ENCODE assay signal across 8 cellular contexts in the genomic region with DNA sequence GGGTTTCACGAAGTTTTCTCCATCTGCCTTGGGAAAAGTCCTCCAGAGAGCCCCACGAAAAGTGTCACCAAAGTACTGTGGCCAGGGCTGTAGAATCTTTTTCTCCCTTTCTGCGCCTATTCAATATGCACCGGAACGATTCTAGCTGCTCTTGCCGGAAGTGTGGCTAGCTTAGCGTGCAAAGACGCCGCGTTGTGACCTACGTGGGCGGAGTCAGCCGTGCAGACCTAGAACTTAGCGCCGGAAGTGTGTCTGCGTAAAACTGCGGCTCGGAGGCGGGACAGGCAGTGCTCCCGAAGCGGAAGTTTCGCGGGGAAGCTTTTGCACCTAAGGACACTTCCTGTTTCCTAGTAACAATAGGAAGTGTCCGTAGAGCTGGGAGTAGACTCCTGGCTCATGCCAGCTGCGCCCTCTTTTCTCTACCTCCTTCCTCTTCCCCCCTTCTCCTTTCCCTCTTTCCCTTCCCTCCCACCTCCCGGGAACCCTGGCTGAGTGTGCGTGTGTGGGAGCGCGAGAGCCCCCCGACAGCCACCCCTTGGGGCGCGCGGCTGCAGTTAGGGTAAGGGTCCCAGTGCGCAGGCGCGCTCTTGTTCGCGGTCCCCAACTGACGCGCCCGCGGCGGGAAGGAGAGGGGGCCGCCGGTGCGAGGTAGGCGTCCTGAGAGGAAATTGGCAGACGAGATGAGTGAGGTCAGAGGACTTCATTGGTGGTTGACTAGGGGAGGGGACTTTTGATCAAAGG. TPM values are rescaled to one million over a fixed set of nuclear protein-coding genes. Genes with fewer than 3 reads are reported as not detected.
DNase-seq lines count a peak whose midpoint lies in the region; ATAC-seq, FAIRE-seq and TF ChIP-seq lines count a peak whose summit lies in the region.

A gene with protein sequence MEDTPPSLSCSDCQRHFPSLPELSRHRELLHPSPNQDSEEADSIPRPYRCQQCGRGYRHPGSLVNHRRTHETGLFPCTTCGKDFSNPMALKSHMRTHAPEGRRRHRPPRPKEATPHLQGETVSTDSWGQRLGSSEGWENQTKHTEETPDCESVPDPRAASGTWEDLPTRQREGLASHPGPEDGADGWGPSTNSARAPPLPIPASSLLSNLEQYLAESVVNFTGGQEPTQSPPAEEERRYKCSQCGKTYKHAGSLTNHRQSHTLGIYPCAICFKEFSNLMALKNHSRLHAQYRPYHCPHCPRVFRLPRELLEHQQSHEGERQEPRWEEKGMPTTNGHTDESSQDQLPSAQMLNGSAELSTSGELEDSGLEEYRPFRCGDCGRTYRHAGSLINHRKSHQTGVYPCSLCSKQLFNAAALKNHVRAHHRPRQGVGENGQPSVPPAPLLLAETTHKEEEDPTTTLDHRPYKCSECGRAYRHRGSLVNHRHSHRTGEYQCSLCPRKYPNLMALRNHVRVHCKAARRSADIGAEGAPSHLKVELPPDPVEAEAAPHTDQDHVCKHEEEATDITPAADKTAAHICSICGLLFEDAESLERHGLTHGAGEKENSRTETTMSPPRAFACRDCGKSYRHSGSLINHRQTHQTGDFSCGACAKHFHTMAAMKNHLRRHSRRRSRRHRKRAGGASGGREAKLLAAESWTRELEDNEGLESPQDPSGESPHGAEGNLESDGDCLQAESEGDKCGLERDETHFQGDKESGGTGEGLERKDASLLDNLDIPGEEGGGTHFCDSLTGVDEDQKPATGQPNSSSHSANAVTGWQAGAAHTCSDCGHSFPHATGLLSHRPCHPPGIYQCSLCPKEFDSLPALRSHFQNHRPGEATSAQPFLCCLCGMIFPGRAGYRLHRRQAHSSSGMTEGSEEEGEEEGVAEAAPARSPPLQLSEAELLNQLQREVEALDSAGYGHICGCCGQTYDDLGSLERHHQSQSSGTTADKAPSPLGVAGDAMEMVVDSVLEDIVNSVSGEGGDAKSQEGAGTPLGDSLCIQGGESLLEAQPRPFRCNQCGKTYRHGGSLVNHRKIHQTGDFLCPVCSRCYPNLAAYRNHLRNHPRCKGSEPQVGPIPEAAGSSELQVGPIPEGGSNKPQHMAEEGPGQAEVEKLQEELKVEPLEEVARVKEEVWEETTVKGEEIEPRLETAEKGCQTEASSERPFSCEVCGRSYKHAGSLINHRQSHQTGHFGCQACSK (N-terminal part only) (plus strand): TSS at position 350 of the 741 bp plus-strand sequence. CDS start 1,903 bp downstream, outside the sequence.
A gene (minus strand): TSS at position 168 of the 741 bp plus-strand sequence. CDS start 9,781 bp downstream, outside the sequence.

- in situ Hi-C loops in mammary epithelial cell (cut with MboI; ENCODE audit: low sequenced_read_pairs in 2 of 2): loop anchor here (10.0 kb wide), 1 partner anchor 79 kb away; no protein-coding TSS in a partner anchor

- TF ChIP-seq CTCF in AG04449 (IDR thresholded peaks at IDR 0.05; ENCODE audit: insufficient read depth, low read length, missing control alignments) (no peak), WERI-Rb-1 (IDR thresholded peaks at IDR 0.05; ENCODE audit: low read depth, low read length) (no peak), mammary epithelial cell (conservative IDR thresholded peaks at IDR 0.05 in 1 of 2, IDR thresholded peaks at IDR 0.05 in 1 of 2; ENCODE audit: extremely low read depth in 1 of 2, insufficient read depth in 1 of 2, low read depth in 1 of 2, low read length in 2 of 2) (no peak)

- no TSS peak for BruUV-seq in mammary epithelial cell (replicated peaks; lab: Mats Ljungman, UMichigan)

- peak within 1 kb of the TSS; percentile 88 for H2AFZ ChIP-seq in mammary epithelial cell (ENCODE audit: low read depth, low read length)

- H3K27ac ChIP-seq in WERI-Rb-1: peak within 1 kb of the TSS; percentile 96
- peak within 1 kb of the TSS; percentile 73 for H3K27ac ChIP-seq in mammary epithelial cell (ENCODE audit: insufficient read depth, low read depth, low read length)
- peak within 1 kb of the TSS; percentile 87 to 98 for H3K27ac ChIP-seq in small intestine (ENCODE audit: low read depth in 1 of 2, low read length in 1 of 2)

- WGBS in mammary epithelial cell (ENCODE audit: low coverage, missing lambda C conversion rate): 1% methylated on average over 27 of the region's 48 CpGs
- 0 to 1% (median 0%) methylated on average over 48 of the region's 48 CpGs for WGBS in small intestine, 3 donors

- CTCF ChIA-PET in AG04449 (lab: Yijun Ruan, JAX): interaction anchor here (0.6 to 4.2 kb wide), 5 partner anchors 19 to 794 kb away, joined by 3 to 40 read pairs (median 4); a partner anchor contains a TSS
- CTCF ChIA-PET in mammary epithelial cell (lab: Charles Lee; ENCODE audit: low non-redundant PET): interaction anchor here (0.6 kb wide), 1 partner anchor 106 kb away, joined by 9 read pairs; no protein-coding TSS in a partner anchor

- H3K27me3 ChIP-seq in WERI-Rb-1 (ENCODE audit: insufficient read depth, low read depth, severe bottlenecking): no peaks in the 10 kb centered on the region
- H3K27me3 ChIP-seq in mammary epithelial cell (ENCODE audit: insufficient read depth, low read length): no peaks in the 10 kb centered on the region
- H3K27me3 ChIP-seq in small intestine (ENCODE audit: control insufficient read depth in 2 of 2, insufficient read depth in 2 of 2, low read length in 2 of 2): no peaks in the 10 kb centered on the region

- H3K4me2 ChIP-seq in mammary epithelial cell (ENCODE audit: insufficient read depth, low read depth, low read length): peak within 1 kb of the TSS; percentile 88

- intact Hi-C loops in mammary epithelial cell (cut with micrococcal nuclease): loop anchor here (1.0 kb wide), 4 partner anchors 20 to 89 kb away; a partner anchor contains a TSS

- ATAC-seq in GM18873 (IDR thresholded peaks at IDR 0.05; ENCODE audit: low FRiP score, unreplicated experiment): peak; percentile 61
- ATAC-seq in HG03139 (IDR thresholded peaks at IDR 0.05; ENCODE audit: unreplicated experiment): peak; percentile 66

- peaks cover 80% of the 10 kb centered on the region for H3K79me2 ChIP-seq in mammary epithelial cell (ENCODE audit: insufficient read depth, low read length)

- peak within 1 kb of the TSS; percentile 85 for H3K9ac ChIP-seq in mammary epithelial cell (ENCODE audit: insufficient read depth, low read length)

- H3K36me3 ChIP-seq in WERI-Rb-1 (peaks cover 42% of the 10 kb centered on the region), mammary epithelial cell (ENCODE audit: insufficient read depth, low read length) (peaks cover 2% of the 10 kb centered on the region), small intestine (ENCODE audit: control insufficient read depth in 2 of 2, insufficient read depth in 2 of 2, low read length in 2 of 2) (peaks cover 5 to 11% of the 10 kb centered on the region in 2 donors)

- H3K9me3 ChIP-seq in WERI-Rb-1 (ENCODE audit: severe bottlenecking): no peaks in the 10 kb centered on the region
- no peaks in the 10 kb centered on the region for H3K9me3 ChIP-seq in mammary epithelial cell (replicated peaks; ENCODE audit: insufficient read depth, low read length)
- no peaks in the 10 kb centered on the region for H3K9me3 ChIP-seq in small intestine (ENCODE audit: control insufficient read depth, low read depth)

- FAIRE-seq in small intestine (lab: Jason Lieb, UNC): no peak

- POLR2A ChIA-PET in AG04449 (lab: Yijun Ruan, JAX): interaction anchor here (0.6 to 2.4 kb wide), 17 partner anchors 9 to 115 kb away, joined by 3 to 28 read pairs (median 5); a partner anchor contains a TSS

- H4K20me1 ChIP-seq in mammary epithelial cell (ENCODE audit: insufficient read depth, low read length): no peaks in the 10 kb centered on the region

- peak within 1 kb of the TSS; percentile 98 for H3K4me3 ChIP-seq in AG04449 (ENCODE audit: low read depth, low read length)
- H3K4me3 ChIP-seq in WERI-Rb-1 (ENCODE audit: low read depth, low read length): peak within 1 kb of the TSS; percentile 91
- H3K4me3 ChIP-seq in mammary epithelial cell (replicated peaks in 1 of 3; ENCODE audit: insufficient read depth in 1 of 3, low read depth in 2 of 3, low read length in 3 of 3): peak within 1 kb of the TSS; percentile 75 to 100 (median 98)
- H3K4me3 ChIP-seq in small intestine (ENCODE audit: low read depth in 1 of 2, low read length in 2 of 2): peak within 1 kb of the TSS; percentile 83 to 99

- dilution Hi-C loops in mammary epithelial cell (cut with HindIII; ENCODE audit: low sequenced_read_pairs): loop anchor here (5.0 to 10.0 kb wide), 8 partner anchors 37 to 381 kb away; a partner anchor contains a TSS

- DNase-seq in AG04449 (ENCODE audit: low read depth, low spot score): peak; percentile 94
- peak; percentile 100 for DNase-seq in NCI-H2227 (lab: John Stamatoyannopoulos, UW; ENCODE audit: unreplicated experiment)
- peak; percentile 98 for DNase-seq in WERI-Rb-1
- peak; percentile 98 for DNase-seq in mammary epithelial cell
- DNase-seq in iPS-NIHi11 (ENCODE audit: low spot score): peak; percentile 91
- DNase-seq in small intestine: peak; percentile 99

- peaks cover 14% of the 10 kb centered on the region for H3K4me1 ChIP-seq in mammary epithelial cell (ENCODE audit: insufficient read depth, low read length)
- H3K4me1 ChIP-seq in small intestine (ENCODE audit: control insufficient read depth in 2 of 2, insufficient read depth in 1 of 2, low read depth in 1 of 2, low read length in 1 of 2): peaks cover 0 to 6% of the 10 kb centered on the region in 2 donors

RNA-seq across cellular contexts. Expression of the first gene that starts in this region (rescaled TPM):
- total RNA-seq in mammary epithelial cell: 10 to 100 TPM; 15.4 to 15.5 TPM
- polyA plus RNA-seq in mammary epithelial cell (3.4 TPM), small intestine (10 to 100 TPM in 1 of 3 donors, 1 to 10 TPM in 2; 3.0 to 10.3 (median 4.2) TPM)
- polyA minus RNA-seq in mammary epithelial cell: 15.7 TPM

RNA-seq across cellular contexts. Expression of the second gene that starts in this region (rescaled TPM):
- total RNA-seq in mammary epithelial cell: 10 to 100 TPM; 13.2 to 14.7 TPM
- polyA plus RNA-seq in mammary epithelial cell (7.2 TPM), small intestine (10 to 100 TPM in 2 of 3 donors, 1 to 10 TPM in 1; 9.4 to 12.2 (median 10.8) TPM)
- 2.7 TPM for polyA minus RNA-seq in mammary epithelial cell

Comparison
In these comparisons a context has a peak if more than half of its experiments do, and no peak if none do; other contexts are left out.
1. Peak in every context shown above with its lines: DNase-seq, ATAC-seq, H3K4me3 ChIP-seq and H3K27ac ChIP-seq.